4 cellular contexts compared by ENCODE assay signal in the genomic region with DNA sequence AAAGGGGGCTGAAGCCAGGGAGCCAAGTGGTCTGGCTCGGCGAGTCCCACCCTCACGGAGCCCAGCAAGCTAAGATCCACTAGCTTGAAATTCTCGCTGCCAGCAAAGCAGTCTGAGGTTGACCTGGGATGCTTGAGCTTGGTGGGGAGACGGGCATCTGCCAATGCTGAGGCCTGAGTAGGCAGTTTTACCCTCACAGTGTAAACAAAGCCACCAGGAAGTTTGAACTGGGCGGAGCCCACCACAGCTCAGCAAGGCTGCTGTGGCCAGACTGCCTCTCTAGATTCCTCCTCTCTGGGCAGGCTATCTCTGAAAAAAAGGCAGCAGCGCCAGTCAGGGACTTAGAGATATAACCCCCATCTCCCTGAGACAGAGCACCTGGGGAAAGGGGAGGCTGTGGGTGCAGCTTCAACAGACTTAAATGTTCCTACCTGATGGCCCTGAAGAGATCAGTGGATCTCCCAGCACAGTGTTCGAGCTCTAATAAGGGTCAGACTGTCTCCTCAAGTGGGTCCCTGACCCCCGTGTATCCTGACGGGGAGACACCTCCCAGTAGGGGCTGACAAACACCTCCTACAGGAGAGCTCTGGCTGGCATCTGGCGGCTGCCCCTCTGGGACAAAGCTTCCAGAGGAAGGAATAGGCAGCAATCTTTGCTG. TPM values are rescaled to one million over a fixed set of nuclear protein-coding genes. Genes with fewer than 3 reads are reported as not detected.
"Had no signal": no experiment of that assay in that cellular context is flagged by ENCODE, and none has a peak within 500 bp of the region (broad histone marks: within the 10 kb centered on the region; RNA-seq: fewer than 3 reads in every experiment).

No MANE protein-coding gene starts in this region.

RNA-seq across cellular contexts. Expression of gene MYO3B, which starts 51.7 kb away (rescaled TPM):
- total RNA-seq: astrocyte, NCI-H460, Right ventricle myocardium superior had no signal
- polyA plus RNA-seq: SK-N-SH had no signal
